Comparison of ENCODE assay signal across 1 cellular context in genomic region chr6:35722121-35722761, GRCh38.
A peak's percentile ranks its signal among the peaks of the same experiment; 100 is the strongest.
TF ChIP-seq lines count a peak whose summit lies in the region.

No MANE protein-coding gene starts in this region.

TF ChIP-seq in HepG2, 621 proteins besides CTCF, POLR2A, EP300 and RAD21 (continued from another document):
- TF ChIP-seq ZBTB40 (IDR thresholded peaks at IDR 0.05) (no peak), ZBTB40 (CRISPR knock-in tag; IDR thresholded peaks at IDR 0.05) (no peak), ZNF3 (CRISPR knock-in tag; IDR thresholded peaks at IDR 0.05) (no peak), THYN1 (CRISPR knock-in tag; IDR thresholded peaks at IDR 0.05; ENCODE audit: borderline replicate concordance, low read depth) (no peak), RORA (CRISPR knock-in tag; IDR thresholded peaks at IDR 0.05) (no peak), POLR2AphosphoS2 (IDR thresholded peaks at IDR 0.05; ENCODE audit: low read depth, low read length) (no peak), ZFP91 (CRISPR knock-in tag; IDR thresholded peaks at IDR 0.05; ENCODE audit: borderline replicate concordance) (0 out of 2 replicates have a peak, but pooled peaks have one; percentile 16), CSRNP2 (CRISPR knock-in tag; conservative IDR thresholded peaks at IDR 0.05; ENCODE audit: low read depth) (no peak), ZNF24 (IDR thresholded peaks at IDR 0.05) (peak; percentile 77; the same call in 1 of the 2 replicates), ZNF7 (CRISPR knock-in tag; IDR thresholded peaks at IDR 0.05) (no peak), NPAS2 (CRISPR knock-in tag; IDR thresholded peaks at IDR 0.05; ENCODE audit: borderline replicate concordance) (no peak), ZNF749 (CRISPR knock-in tag; IDR thresholded peaks at IDR 0.05; ENCODE audit: borderline replicate concordance) (no peak), TARDBP (CRISPR knock-in tag; IDR thresholded peaks at IDR 0.05) (no peak), JARID2 (CRISPR knock-in tag; IDR thresholded peaks at IDR 0.05; ENCODE audit: insufficient replicate concordance) (peak; percentile 32), SPEN (CRISPR knock-in tag; IDR thresholded peaks at IDR 0.05; ENCODE audit: low read depth) (0 out of 2 replicates have a peak, but pooled peaks have one; percentile 35), ZNF441 (CRISPR knock-in tag; IDR thresholded peaks at IDR 0.05; ENCODE audit: borderline replicate concordance) (0 out of 2 replicates have a peak, but pooled peaks have one; percentile 53), ZNF430 (CRISPR knock-in tag; IDR thresholded peaks at IDR 0.05) (no peak), SMARCC2 (IDR thresholded peaks at IDR 0.05) (no peak), PPARG (CRISPR knock-in tag; conservative IDR thresholded peaks at IDR 0.05) (peak; percentile 87), ZNF280D (CRISPR knock-in tag; IDR thresholded peaks at IDR 0.05) (0 out of 2 replicates have a peak, but pooled peaks have one; percentile 42), ZNF33A (CRISPR knock-in tag; IDR thresholded peaks at IDR 0.05; ENCODE audit: borderline replicate concordance) (no peak), ZNF251 (CRISPR knock-in tag; IDR thresholded peaks at IDR 0.05) (no peak), FOXK1 (CRISPR knock-in tag; IDR thresholded peaks at IDR 0.05; ENCODE audit: borderline replicate concordance, low read depth) (no peak), THAP7 (CRISPR knock-in tag; IDR thresholded peaks at IDR 0.05) (no peak; the same call in 1 of the 2 replicates), PAX8 (CRISPR knock-in tag; IDR thresholded peaks at IDR 0.05; ENCODE audit: borderline replicate concordance) (no peak), ZNF235 (CRISPR knock-in tag; IDR thresholded peaks at IDR 0.05; ENCODE audit: borderline replicate concordance) (no peak), TEF (CRISPR knock-in tag; IDR thresholded peaks at IDR 0.05) (no peak), ZNF776 (CRISPR knock-in tag; IDR thresholded peaks at IDR 0.05) (0 out of 2 replicates have a peak, but pooled peaks have one; percentile 13), IKZF5 (CRISPR knock-in tag; IDR thresholded peaks at IDR 0.05) (0 out of 2 replicates have a peak, but pooled peaks have one; percentile 28), ZNF383 (CRISPR knock-in tag; IDR thresholded peaks at IDR 0.05; ENCODE audit: borderline replicate concordance) (no peak), ZNF580 (CRISPR knock-in tag; IDR thresholded peaks at IDR 0.05; ENCODE audit: borderline replicate concordance, low read depth) (0 out of 2 replicates have a peak, but pooled peaks have one; percentile 47), TBP (CRISPR knock-in tag; IDR thresholded peaks at IDR 0.05) (no peak), ZNF468 (CRISPR knock-in tag; IDR thresholded peaks at IDR 0.05) (no peak), GABPA (IDR thresholded peaks at IDR 0.05; ENCODE audit: low read depth, low read length) (no peak), GABPA (CRISPR knock-in tag; IDR thresholded peaks at IDR 0.05; ENCODE audit: low read depth) (0 out of 2 replicates have a peak, but pooled peaks have one; percentile 54)
